ENCODE assay signal across 8 cellular contexts in genomic region chr4:37793562-37793961, GRCh38. TPM values are rescaled to one million over a fixed set of nuclear protein-coding genes. Genes with fewer than 3 reads are reported as not detected.
DNase-seq lines count a peak whose midpoint lies in the region; ATAC-seq and TF ChIP-seq lines count a peak whose summit lies in the region.

No MANE protein-coding gene starts in this region.

- no peak overlapping the region for H3K9ac ChIP-seq in OCI-LY3 (ENCODE audit: low read length)

- H3K9me3 ChIP-seq in OCI-LY3 (ENCODE audit: insufficient read depth, low read length) (no peaks in the 10 kb centered on the region), psoas muscle (no peaks in the 10 kb centered on the region)

- H3K27me3 ChIP-seq in OCI-LY3 (ENCODE audit: low read depth, low read length) (peaks cover 23% of the 10 kb centered on the region), psoas muscle (ENCODE audit: insufficient read depth in 3 of 3, low read length in 2 of 3) (no peaks in the 10 kb centered on the region)

- no peak overlapping the region for H3K4me3 ChIP-seq in OCI-LY3 (ENCODE audit: low read length)
- no peak overlapping the region for H3K4me3 ChIP-seq in psoas muscle

- DNase-seq in ELR (ENCODE audit: low read depth) (peak; percentile 28), psoas muscle (no peak), NCI-H774 (lab: John Stamatoyannopoulos, UW) (no peak), HK-2 (ENCODE audit: unreplicated experiment) (no peak)

- no peaks in the 10 kb centered on the region for H4K20me1 ChIP-seq in OCI-LY3 (ENCODE audit: insufficient read depth, low read length)

- peak; percentile 59 for ATAC-seq in esophagus mucosa
- ATAC-seq in psoas muscle = peak; percentile 62 to 82 (median 75)
- ATAC-seq in GM21717 (IDR thresholded peaks at IDR 0.05; ENCODE audit: unreplicated experiment) = no peak

- H3K79me2 ChIP-seq in OCI-LY3 (ENCODE audit: low read length) = no peaks in the 10 kb centered on the region

- H3K4me1 ChIP-seq in OCI-LY3 (ENCODE audit: low read length) = no peaks in the 10 kb centered on the region
- H3K4me1 ChIP-seq in psoas muscle = peaks cover 6% of the 10 kb centered on the region

- H3K27ac ChIP-seq in 22Rv1 = no peak overlapping the region
- H3K27ac ChIP-seq in OCI-LY3 (ENCODE audit: low read length) = no peak overlapping the region
- no peak overlapping the region for H3K27ac ChIP-seq in psoas muscle

- no peaks in the 10 kb centered on the region for H3K36me3 ChIP-seq in OCI-LY3 (replicated peaks; ENCODE audit: low read depth, low read length)
- no peaks in the 10 kb centered on the region for H3K36me3 ChIP-seq in psoas muscle (ENCODE audit: insufficient read depth in 1 of 2, low read depth in 1 of 2)

- H3K4me2 ChIP-seq in OCI-LY3 (ENCODE audit: low read length) = no peak overlapping the region

- intact Hi-C loops in psoas muscle (cut with DNase I) = loop anchor here in 1 of 2 donors (10.0 kb wide), 1 partner anchor 339 kb away; a partner anchor contains a TSS

- peak; percentile 59 for TF ChIP-seq CTCF in 22Rv1 (IDR thresholded peaks at IDR 0.05)
- peak; percentile 61 for TF ChIP-seq CTCF in OCI-LY3 (IDR thresholded peaks at IDR 0.05; ENCODE audit: low read depth, low read length)
- TF ChIP-seq CTCF in psoas muscle (IDR thresholded peaks at IDR 0.05) = peak; percentile 57

- no peak overlapping the region for H2AFZ ChIP-seq in OCI-LY3 (ENCODE audit: low read depth, low read length)

RNA-seq across cellular contexts. Expression of gene PGM2, which starts 32.9 kb away (rescaled TPM):
- total RNA-seq in esophagus mucosa (114 TPM), psoas muscle (1 to 10 TPM; 2.5 to 4.7 (median 4.0) TPM)
- polyA plus RNA-seq in psoas muscle = 1 to 10 TPM; 1.1 to 1.8 (median 1.4) TPM

Comparison
In these comparisons a context has a peak if more than half of its experiments do, and no peak if none do; other contexts are left out.
1. RNA of gene PGM2, which starts 32.9 kb away (total RNA-seq): 114 TPM in esophagus mucosa (single experiment); 2.5 to 4.7 TPM in psoas muscle; every median in the first group is over 10 times any median in the second.
2. Peak in every context shown above with its lines, with median percentiles within 50 percentile points of each other: CTCF ChIP-seq.